ENCODE assay signal across 8 cellular contexts in genomic region chrX:26783512-26784225, GRCh38.
DNase-seq lines count a peak whose midpoint lies in the region; ATAC-seq and TF ChIP-seq lines count a peak whose summit lies in the region.

No MANE protein-coding gene starts in this region.

- H4K20me1 ChIP-seq in PC-3 (ENCODE audit: low read length) = no peaks in the 10 kb centered on the region

- peak; percentile 10 for DNase-seq in AG09319 (ENCODE audit: extremely low read depth, low read depth)
- peak; percentile 25 for DNase-seq in PC-3
- DNase-seq in fibroblast of mammary gland (ENCODE audit: low read depth) = peak; percentile 27
- peak; percentile 36 for DNase-seq in stomach
- no peak for DNase-seq in 8988T
- DNase-seq in cortex of kidney (lab: John Stamatoyannopoulos, UW) = no peak

- H3F3A ChIP-seq in PC-3 (ENCODE audit: low read length, unreplicated experiment) = no peaks in the 10 kb centered on the region

- CTCF ChIA-PET in PC-3 (lab: Charles Lee) = no interaction called here

- POLR2A ChIA-PET in PC-3 (lab: Charles Lee; ENCODE audit: unreplicated experiment) = interaction anchor here (0.6 kb wide), 1 partner anchor 1933 kb away, joined by 3 read pairs; no protein-coding TSS in a partner anchor

- H3K27ac ChIP-seq in PC-3 (ENCODE audit: low read length) (no peak overlapping the region), stomach (no peak overlapping the region)

- ATAC-seq in HG03159 (IDR thresholded peaks at IDR 0.05; ENCODE audit: unreplicated experiment) (peak; percentile 89), PC-3 (no peak)

- H3K79me2 ChIP-seq in PC-3 (ENCODE audit: low read length) = no peaks in the 10 kb centered on the region

- no TSS peak for BruUV-seq in PC-3 (replicated peaks; lab: Mats Ljungman, UMichigan)

- H3K4me2 ChIP-seq in PC-3 (ENCODE audit: low read length) = no peak overlapping the region

- no peaks in the 10 kb centered on the region for H3K9me2 ChIP-seq in PC-3 (replicated peaks; ENCODE audit: low read length)

- no peak overlapping the region for H3K9ac ChIP-seq in PC-3 (ENCODE audit: low read length)

- H2AFZ ChIP-seq in PC-3 (ENCODE audit: low read length) = no peak overlapping the region

- TF ChIP-seq POLR2A in stomach (IDR thresholded peaks at IDR 0.05) = no peak

- H3K36me3 ChIP-seq in PC-3 (ENCODE audit: low read depth, low read length) (no peaks in the 10 kb centered on the region), stomach (no peaks in the 10 kb centered on the region)

- peak; percentile 57 for TF ChIP-seq CTCF in AG09319 (IDR thresholded peaks at IDR 0.05; ENCODE audit: low read depth, low read length)
- TF ChIP-seq CTCF in GM12872 (IDR thresholded peaks at IDR 0.05; ENCODE audit: insufficient read depth, low read depth, low read length) = peak; percentile 60
- peak; percentile 56 for TF ChIP-seq CTCF in PC-3 (conservative IDR thresholded peaks at IDR 0.05; ENCODE audit: low read depth, low read length)
- TF ChIP-seq CTCF in fibroblast of mammary gland (conservative IDR thresholded peaks at IDR 0.05; ENCODE audit: control insufficient read depth, insufficient read depth, low read depth, low read length) = peak; percentile 48
- peak in 2 of 7 experiments; percentile 17 to 35 for TF ChIP-seq CTCF in stomach (IDR thresholded peaks at IDR 0.05)

- no peak for TF ChIP-seq EP300 in stomach (IDR thresholded peaks at IDR 0.05)

- 55 to 71% (median 60%) methylated on average over 10 of the region's 10 CpGs for WGBS in stomach, 5 donors

- H3K4me1 ChIP-seq in PC-3 (ENCODE audit: insufficient read depth, low read length) = no peaks in the 10 kb centered on the region
- H3K4me1 ChIP-seq in stomach = no peaks in the 10 kb centered on the region

- intact Hi-C loops in PC-3 (cut with micrococcal nuclease) = loop anchor here (10.0 kb wide), 1 partner anchor 401 kb away; no protein-coding TSS in a partner anchor
- intact Hi-C loops in stomach (cut with DNase I; ENCODE audit: low total_unique reads) = no loop called here

- H3K9me3 ChIP-seq in PC-3 (ENCODE audit: low read length) = no peaks in the 10 kb centered on the region
- peaks cover 0 to 6% (median 0%) of the 10 kb centered on the region in 4 donors for H3K9me3 ChIP-seq in stomach

- H3K27me3 ChIP-seq in PC-3 (ENCODE audit: low read length) (no peaks in the 10 kb centered on the region), stomach (no peaks in the 10 kb centered on the region)

- H3K4me3 ChIP-seq in PC-3 (ENCODE audit: low read length) (no peak overlapping the region), fibroblast of mammary gland (ENCODE audit: control insufficient read depth, low read depth, low read length) (no peak overlapping the region), stomach (no peak overlapping the region)

Comparison
In these comparisons a context has a peak if more than half of its experiments do, and no peak if none do; other contexts are left out.
1. DNase-seq: peak in AG09319 (single experiment), PC-3 (single experiment), fibroblast of mammary gland (single experiment) and stomach (single experiment); none in 8988T (single experiment) and cortex of kidney (single experiment).